Comparison of ENCODE assay signal across 1 cellular context in genomic region chr20:59084041-59084841, GRCh38.
TF ChIP-seq lines count a peak whose summit lies in the region.

No MANE protein-coding gene starts in this region.

TF ChIP-seq in IMR-90, 13 proteins besides CTCF, POLR2A, EP300 and RAD21:
- TF ChIP-seq USF2 (IDR thresholded peaks at IDR 0.05; ENCODE audit: low read depth, low read length) (no peak), CEBPB (IDR thresholded peaks at IDR 0.05; ENCODE audit: low read depth, low read length) (no peak), SMC3 (IDR thresholded peaks at IDR 0.05; ENCODE audit: low read depth, low read length) (no peak), CHD1 (IDR thresholded peaks at IDR 0.05; ENCODE audit: low read depth, low read length) (no peak), MAFK (IDR thresholded peaks at IDR 0.05; ENCODE audit: low read depth, low read length) (no peak), MXI1 (IDR thresholded peaks at IDR 0.05; ENCODE audit: borderline replicate concordance, low read depth, low read length) (no peak)
